24 cellular contexts compared by ENCODE assay signal in genomic region chr6:4815584-4815983, GRCh38.
"Had no signal": no experiment of that assay in that cellular context is flagged by ENCODE, and none has a peak within 500 bp of the region (broad histone marks: within the 10 kb centered on the region; RNA-seq: fewer than 3 reads in every experiment).

No MANE protein-coding gene starts in this region.

- H3K27ac ChIP-seq: coronary artery, dorsolateral prefrontal cortex, esophagus muscularis mucosa, foreskin keratinocyte, gastroesophageal sphincter, heart left ventricle, hepatocyte, left lung, lower lobe of right lung had no signal

- H3K4me3 ChIP-seq: coronary artery, dorsolateral prefrontal cortex, esophagus muscularis mucosa, gastroesophageal sphincter, heart left ventricle, hepatocyte, left lung, lower lobe of right lung, mucosa of descending colon had no signal

- H2AFZ ChIP-seq: hepatocyte had no signal

- H3K9me3 ChIP-seq: esophagus muscularis mucosa, gastroesophageal sphincter, heart left ventricle, left lung, lower lobe of right lung, mucosa of descending colon had no signal

- H3K36me3 ChIP-seq: esophagus muscularis mucosa, gastroesophageal sphincter, heart left ventricle, left lung, lower lobe of right lung had no signal

- H3K27me3 ChIP-seq: dorsolateral prefrontal cortex, esophagus muscularis mucosa, foreskin keratinocyte, gastroesophageal sphincter, heart left ventricle, hepatocyte, left lung had no signal

- FAIRE-seq: colon, endothelial cell of umbilical vein, frontal cortex, kidney had no signal

- H3K4me2 ChIP-seq: hepatocyte had no signal

- DNase-seq: dermis blood vessel endothelial cell; dorsolateral prefrontal cortex; effector CD4-positive, alpha-beta T cell; effector memory CD4-positive, alpha-beta T cell; foreskin keratinocyte; heart left ventricle; hypothalamus; immature natural killer cell; islet precursor cell; kidney; kidney glomerular epithelial cell; left lung; left ventricle myocardium superior; lower lobe of right lung; mesenchymal stem cell; mucosa of descending colon; naive B cell had no signal

- ATAC-seq: foreskin keratinocyte, gastroesophageal sphincter, heart left ventricle, left lung, left ventricle myocardium superior, lower lobe of right lung, mucosa of descending colon had no signal
